8 cellular contexts compared by ENCODE assay signal in genomic region chr6:39934060-39934757, GRCh38. TPM values are rescaled to one million over a fixed set of nuclear protein-coding genes. Genes with fewer than 3 reads are reported as not detected.
DNase-seq lines count a peak whose midpoint lies in the region; ATAC-seq and TF ChIP-seq lines count a peak whose summit lies in the region.

Gene MOCS1 (minus strand): TSS chr6:39934462. CDS start chr6:39934417, 45 bp downstream.

- peaks cover 5% of the 10 kb centered on the region for H3K4me1 Mint-ChIP-seq in activated CD8-positive, alpha-beta T cell treated with anti-CD3 and anti-CD28 coated beads, Interleukin-2, amount 10 ng/mL, durations not matched to agents 7 days and 5 days (ENCODE audit: low read depth)
- peaks cover 3 to 5% of the 10 kb centered on the region in 2 donors for H3K4me1 Mint-ChIP-seq in effector memory CD8-positive, alpha-beta T cell (ENCODE audit: low read depth in 2 of 2)

- H3K4me3 ChIP-seq in MG63: peak within 1 kb of the TSS; percentile 59
- H3K4me3 ChIP-seq in lower leg skin (ENCODE audit: low read depth, poor library complexity, severe bottlenecking): peak within 1 kb of the TSS; percentile 62

- POLR2A ChIA-PET in activated CD8-positive, alpha-beta T cell treated with anti-CD3 and anti-CD28 coated beads, Interleukin-2, amount 10 ng/mL, durations not matched to agents 7 days and 5 days (lab: Charles Lee): no interaction called here

- 6 to 7% methylated on average over 30 to 49 of the region's 50 CpGs for WGBS in lower leg skin, 2 donors

- peak within 1 kb of the TSS; percentile 60 for H3K4me3 Mint-ChIP-seq in activated CD8-positive, alpha-beta T cell treated with anti-CD3 and anti-CD28 coated beads, Interleukin-2, amount 10 ng/mL, durations not matched to agents 7 days and 5 days
- H3K4me3 Mint-ChIP-seq in effector memory CD8-positive, alpha-beta T cell: peak within 1 kb of the TSS; percentile 64 to 69

- no peaks in the 10 kb centered on the region for H3K9me3 Mint-ChIP-seq in activated CD8-positive, alpha-beta T cell treated with anti-CD3 and anti-CD28 coated beads, Interleukin-2, amount 10 ng/mL, durations not matched to agents 7 days and 5 days (ENCODE audit: insufficient read depth)
- H3K9me3 Mint-ChIP-seq in effector memory CD8-positive, alpha-beta T cell: no peaks in the 10 kb centered on the region

- no peaks in the 10 kb centered on the region for H3K36me3 Mint-ChIP-seq in activated CD8-positive, alpha-beta T cell treated with anti-CD3 and anti-CD28 coated beads, Interleukin-2, amount 10 ng/mL, durations not matched to agents 7 days and 5 days (ENCODE audit: low read depth)
- H3K36me3 Mint-ChIP-seq in effector memory CD8-positive, alpha-beta T cell (ENCODE audit: insufficient read depth): no peaks in the 10 kb centered on the region

- DNase-seq in COLO668 (lab: John Stamatoyannopoulos, UW; ENCODE audit: unreplicated experiment) (peak; percentile 67), MG63 (peak; percentile 74), lower leg skin (ENCODE audit: low spot score in 2 of 2) (peak; percentile 77 to 96), SIG-M5 treated with dmso at 0.1 percent for 504 hours (lab: John Stamatoyannopoulos, UW; ENCODE audit: unreplicated experiment) (no peak), GM19240 (ENCODE audit: insufficient read length, low spot score) (no peak)
- peak; percentile 35 for DNase-seq in activated CD8-positive, alpha-beta T cell treated with anti-CD3 and anti-CD28 coated beads, Interleukin-2, amount 10 ng/mL, durations not matched to agents 7 days and 5 days
- no peak for DNase-seq in effector memory CD8-positive, alpha-beta T cell
- peak; percentile 11 for DNase-seq in stimulated activated CD4-positive, alpha-beta T cell treated with anti-CD3 and anti-CD28 coated beads, Interleukin-2, amount 100 ng/mL, for 4 hours (ENCODE audit: low read depth)

- intact Hi-C loops in lower leg skin (cut with DNase I; ENCODE audit: low total_unique reads): no loop called here

- peak; percentile 83 for ATAC-seq in activated CD8-positive, alpha-beta T cell treated with anti-CD3 and anti-CD28 coated beads, Interleukin-2, amount 10 ng/mL, durations not matched to agents 7 days and 5 days
- ATAC-seq in effector memory CD8-positive, alpha-beta T cell (replicated peaks): peak; percentile 52

- no peaks in the 10 kb centered on the region for H3K27me3 ChIP-seq in MG63

- H3K36me3 ChIP-seq in MG63: no peaks in the 10 kb centered on the region

- CTCF ChIA-PET in activated CD8-positive, alpha-beta T cell treated with anti-CD3 and anti-CD28 coated beads, Interleukin-2, amount 10 ng/mL, durations not matched to agents 7 days and 5 days (lab: Charles Lee): no interaction called here

- H3K27me3 Mint-ChIP-seq in activated CD8-positive, alpha-beta T cell treated with anti-CD3 and anti-CD28 coated beads, Interleukin-2, amount 10 ng/mL, durations not matched to agents 7 days and 5 days (ENCODE audit: low read depth): peaks cover 20% of the 10 kb centered on the region
- H3K27me3 Mint-ChIP-seq in effector memory CD8-positive, alpha-beta T cell: peaks cover 44 to 61% of the 10 kb centered on the region in 2 donors

- no peak for TF ChIP-seq CTCF in lower leg skin (IDR thresholded peaks at IDR 0.05)

- no peak within 1 kb of the TSS for H3K27ac Mint-ChIP-seq in activated CD8-positive, alpha-beta T cell treated with anti-CD3 and anti-CD28 coated beads, Interleukin-2, amount 10 ng/mL, durations not matched to agents 7 days and 5 days
- peak within 1 kb of the TSS; percentile 32 to 80 for H3K27ac Mint-ChIP-seq in effector memory CD8-positive, alpha-beta T cell

- TF ChIP-seq POLR2A in lower leg skin (IDR thresholded peaks at IDR 0.05): no peak

- H3K9me3 ChIP-seq in MG63: no peaks in the 10 kb centered on the region

RNA-seq across cellular contexts. Expression of gene MOCS1, which starts in this region (rescaled TPM):
- total RNA-seq in MG63 (2014; rRNA removed; shearing (Covaris generic); ENCODE audit: low replicate concordance): 1.4 and 2.6 TPM in 2 replicates
- total RNA-seq in activated CD8-positive, alpha-beta T cell treated with anti-CD3 and anti-CD28 coated beads, Interleukin-2, amount 10 ng/mL, durations not matched to agents 7 days and 5 days: not detected
- 10 to 100 TPM in 2 of 4 donors, 1 to 10 TPM in 2; 4.8 to 18.7 (median 10.5) TPM for total RNA-seq in lower leg skin

Comparison
In these comparisons a context has a peak if more than half of its experiments do, and no peak if none do; other contexts are left out.
1. Peak in DNase-seq and ATAC-seq in activated CD8-positive, alpha-beta T cell treated with anti-CD3 and anti-CD28 coated beads, Interleukin-2, amount 10 ng/mL, durations not matched to agents 7 days and 5 days; RNA of the gene not detected or under 1 TPM.
2. DNase-seq: peak in COLO668 (single experiment), MG63 (single experiment), lower leg skin (2 of 2) and stimulated activated CD4-positive, alpha-beta T cell treated with anti-CD3 and anti-CD28 coated beads, Interleukin-2, amount 100 ng/mL, for 4 hours (single experiment); none in effector memory CD8-positive, alpha-beta T cell (0 of 3), SIG-M5 treated with dmso at 0.1 percent for 504 hours (single experiment) and GM19240 (single experiment).